7 cellular contexts compared by ENCODE assay signal in the genomic region with DNA sequence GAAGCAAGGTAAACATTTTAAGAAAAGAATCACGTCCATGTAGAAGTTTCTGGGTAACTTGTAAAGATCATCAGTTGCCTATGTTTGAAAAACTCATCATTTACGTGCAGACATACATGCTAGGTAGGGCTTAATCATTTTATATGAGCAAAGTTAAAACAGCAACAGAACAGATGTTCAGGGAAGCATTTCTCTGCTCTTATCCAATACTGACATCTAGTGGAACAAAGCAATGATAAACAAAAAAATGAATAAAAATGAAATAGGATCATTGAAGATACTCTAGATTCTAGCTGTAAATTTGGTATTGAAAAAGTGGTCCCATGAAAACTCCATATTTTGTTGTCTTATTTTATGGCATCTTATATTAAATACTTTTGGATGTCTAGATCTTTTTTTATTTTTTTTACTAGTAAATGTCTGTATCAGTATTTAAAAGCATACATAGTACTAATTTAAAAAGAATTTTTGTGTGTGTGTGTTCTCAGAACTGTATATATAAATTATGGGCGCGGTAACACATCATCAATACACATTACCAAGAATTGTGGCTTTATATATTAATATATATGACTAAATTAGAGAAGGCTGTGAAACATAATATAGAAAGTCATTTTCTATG.
DNase-seq lines count a peak whose midpoint lies in the region; FAIRE-seq and TF ChIP-seq lines count a peak whose summit lies in the region.

No MANE protein-coding gene starts in this region.

- peaks cover 14% of the 10 kb centered on the region for H3K9me3 Mint-ChIP-seq in activated naive CD4-positive, alpha-beta T cell treated with anti-CD3 and anti-CD28 coated beads for 36 hours

- H3K27me3 Mint-ChIP-seq in activated naive CD4-positive, alpha-beta T cell treated with anti-CD3 and anti-CD28 coated beads for 36 hours (ENCODE audit: low read depth), result no peaks in the 10 kb centered on the region

- DNase-seq in NAMALWA (ENCODE audit: low spot score), result peak; percentile 57
- peak; percentile 64 for DNase-seq in inferior parietal cortex (ENCODE audit: extremely low spot score)
- no peak for DNase-seq in activated naive CD4-positive, alpha-beta T cell treated with anti-CD3 and anti-CD28 coated beads for 36 hours
- DNase-seq in activated T-cell treated with anti-CD3 and anti-CD28 coated beads for 4 hours, result no peak
- DNase-seq in NCI-H187 treated with DMSO at 0.1 percent for 48 hours (lab: John Stamatoyannopoulos, UW), result no peak

- no peak overlapping the region for H3K4me3 Mint-ChIP-seq in activated naive CD4-positive, alpha-beta T cell treated with anti-CD3 and anti-CD28 coated beads for 36 hours

- H3K4me1 Mint-ChIP-seq in activated naive CD4-positive, alpha-beta T cell treated with anti-CD3 and anti-CD28 coated beads for 36 hours (ENCODE audit: low read depth), result no peaks in the 10 kb centered on the region

- peak; percentile 65 for FAIRE-seq in TTC549 (lab: Jason Lieb, UNC)

- no peaks in the 10 kb centered on the region for H3K36me3 Mint-ChIP-seq in activated naive CD4-positive, alpha-beta T cell treated with anti-CD3 and anti-CD28 coated beads for 36 hours (ENCODE audit: low read depth)

- intact Hi-C loops in activated naive CD4-positive, alpha-beta T cell treated with anti-CD3 and anti-CD28 coated beads for 36 hours (cut with micrococcal nuclease), result no loop called here

- no peak overlapping the region for H3K27ac Mint-ChIP-seq in activated naive CD4-positive, alpha-beta T cell treated with anti-CD3 and anti-CD28 coated beads for 36 hours

- TF ChIP-seq CTCF in GM12875 (IDR thresholded peaks at IDR 0.05; ENCODE audit: borderline replicate concordance, insufficient read depth, low read depth, low read length), result peak; percentile 31; the same call in 1 of the 2 replicates

- CTCF ChIA-PET in activated naive CD4-positive, alpha-beta T cell treated with anti-CD3 and anti-CD28 coated beads for 36 hours (lab: Charles Lee), result no interaction called here

- no peak overlapping the region for H3K4me3 ChIP-seq in GM12875 (ENCODE audit: low read depth, low read length)

Comparison
In these comparisons a context has a peak if more than half of its experiments do, and no peak if none do; other contexts are left out.
1. DNase-seq: peak in NAMALWA (single experiment) and inferior parietal cortex (single experiment); none in activated naive CD4-positive, alpha-beta T cell treated with anti-CD3 and anti-CD28 coated beads for 36 hours (single experiment), activated T-cell treated with anti-CD3 and anti-CD28 coated beads for 4 hours (single experiment) and NCI-H187 treated with DMSO at 0.1 percent for 48 hours (single experiment).